In genomic region chr2:14479486-14479885, GRCh38 we compare ENCODE assay signal across 10 cellular contexts.
"Had no signal": no experiment of that assay in that cellular context is flagged by ENCODE, and none has a peak within 500 bp of the region (broad histone marks: within the 10 kb centered on the region; RNA-seq: fewer than 3 reads in every experiment).

No MANE protein-coding gene starts in this region.

- H3K9me3 ChIP-seq: HAP-1 had no signal

- H3K9me3 Mint-ChIP-seq: HFFc6 had no signal

- H3K4me3 Mint-ChIP-seq: HFFc6 had no signal

- DNase-seq: GM23248, GOT3, H7, HFFc6, IMR-90, KG1 had no signal

- H3K4me1 ChIP-seq: HAP-1 had no signal

- H3K27ac ChIP-seq: GM23248, HL-60 had no signal

- H3K4me3 ChIP-seq: GM23248, HAP-1, K562 had no signal

- FAIRE-seq: K562 had no signal

- H3K27ac Mint-ChIP-seq: HFFc6 had no signal

- ATAC-seq: HCT116, K562 had no signal

- H3K36me3 ChIP-seq: HAP-1 had no signal
